ENCODE assay signal across 13 cellular contexts in genomic region chr6:150001295-150001990, GRCh38. TPM values are rescaled to one million over a fixed set of nuclear protein-coding genes. Genes with fewer than 3 reads are reported as not detected.
DNase-seq lines count a peak whose midpoint lies in the region; ATAC-seq and TF ChIP-seq lines count a peak whose summit lies in the region.
"Had no signal": no experiment of that assay in that cellular context is flagged by ENCODE, and none has a peak within 500 bp of the region (broad histone marks: within the 10 kb centered on the region; RNA-seq: fewer than 3 reads in every experiment).

No MANE protein-coding gene starts in this region.

- no peaks in the 10 kb centered on the region for H3K36me3 Mint-ChIP-seq in activated T-cell treated with anti-CD3 and anti-CD28 coated beads, Interleukin-2, amount 50 U/mL, for 4 hours (ENCODE audit: insufficient read depth)
- H3K36me3 Mint-ChIP-seq in stimulated activated effector memory CD8-positive, alpha-beta T cell treated with anti-CD3 and anti-CD28 coated beads, Interleukin-12 subunit alpha, Interleukin-12 subunit beta, amount 100 ng/mL, for 72 hours: peaks cover 11% of the 10 kb centered on the region
- H3K36me3 Mint-ChIP-seq in progenitor cell of endocrine pancreas (ENCODE audit: insufficient read depth): no peaks in the 10 kb centered on the region

- DNase-seq in activated T-cell treated with anti-CD3 and anti-CD28 coated beads, Interleukin-2, amount 50 U/mL, for 4 hours: no peak
- DNase-seq in activated T-cell treated with anti-CD3 and anti-CD28 coated beads for 4 hours (no peak), MV-4-11 (lab: John Stamatoyannopoulos, UW) (peak; percentile 31), progenitor cell of endocrine pancreas (ENCODE audit: low spot score, unreplicated experiment) (no peak), omental fat pad (ENCODE audit: low spot score) (no peak), NCI-H748 (lab: John Stamatoyannopoulos, UW; ENCODE audit: unreplicated experiment) (no peak)
- peak in 1 of 2 donors; percentile 65 for DNase-seq in stimulated activated effector memory CD8-positive, alpha-beta T cell treated with anti-CD3 and anti-CD28 coated beads, Interleukin-12 subunit alpha, Interleukin-12 subunit beta, amount 100 ng/mL, for 72 hours (ENCODE audit: low spot score in 2 of 2)
- DNase-seq: adrenal gland, kidney glomerular epithelial cell, NCI-H748 treated with DMSO at 0.1 percent for 48 hours, pancreas had no signal

- ATAC-seq in activated T-cell treated with anti-CD3 and anti-CD28 coated beads, Interleukin-2, amount 50 U/mL, for 4 hours: peak; percentile 49 to 57
- ATAC-seq in HG02571 (IDR thresholded peaks at IDR 0.05; ENCODE audit: unreplicated experiment): peak; percentile 28
- ATAC-seq in stimulated activated effector memory CD8-positive, alpha-beta T cell treated with anti-CD3 and anti-CD28 coated beads, Interleukin-12 subunit alpha, Interleukin-12 subunit beta, amount 100 ng/mL, for 72 hours: peak; percentile 71
- no peak for ATAC-seq in omental fat pad (ENCODE audit: low FRiP score)
- ATAC-seq: pancreas had no signal

- no peaks in the 10 kb centered on the region for H3K9me3 Mint-ChIP-seq in activated T-cell treated with anti-CD3 and anti-CD28 coated beads, Interleukin-2, amount 50 U/mL, for 4 hours
- H3K9me3 Mint-ChIP-seq in stimulated activated effector memory CD8-positive, alpha-beta T cell treated with anti-CD3 and anti-CD28 coated beads, Interleukin-12 subunit alpha, Interleukin-12 subunit beta, amount 100 ng/mL, for 72 hours: no peaks in the 10 kb centered on the region
- H3K9me3 Mint-ChIP-seq in progenitor cell of endocrine pancreas (ENCODE audit: low read depth): no peaks in the 10 kb centered on the region

- H3K4me3 Mint-ChIP-seq in activated T-cell treated with anti-CD3 and anti-CD28 coated beads, Interleukin-2, amount 50 U/mL, for 4 hours: no peak overlapping the region
- peak overlapping the region; percentile 17 for H3K4me3 Mint-ChIP-seq in stimulated activated effector memory CD8-positive, alpha-beta T cell treated with anti-CD3 and anti-CD28 coated beads, Interleukin-12 subunit alpha, Interleukin-12 subunit beta, amount 100 ng/mL, for 72 hours
- H3K4me3 Mint-ChIP-seq in progenitor cell of endocrine pancreas (ENCODE audit: low read depth): no peak overlapping the region

- H3K4me1 Mint-ChIP-seq in activated T-cell treated with anti-CD3 and anti-CD28 coated beads, Interleukin-2, amount 50 U/mL, for 4 hours (ENCODE audit: low read depth): peaks cover 37% of the 10 kb centered on the region
- peaks cover 55% of the 10 kb centered on the region for H3K4me1 Mint-ChIP-seq in stimulated activated effector memory CD8-positive, alpha-beta T cell treated with anti-CD3 and anti-CD28 coated beads, Interleukin-12 subunit alpha, Interleukin-12 subunit beta, amount 100 ng/mL, for 72 hours
- peaks cover 3% of the 10 kb centered on the region for H3K4me1 Mint-ChIP-seq in progenitor cell of endocrine pancreas (ENCODE audit: low read depth)

- no peak for TF ChIP-seq CTCF in progenitor cell of endocrine pancreas (IDR thresholded peaks at IDR 0.05; ENCODE audit: unreplicated experiment)
- no peak for TF ChIP-seq CTCF in omental fat pad (IDR thresholded peaks at IDR 0.05)

- peaks cover 16% of the 10 kb centered on the region for H3K27me3 Mint-ChIP-seq in activated T-cell treated with anti-CD3 and anti-CD28 coated beads, Interleukin-2, amount 50 U/mL, for 4 hours (ENCODE audit: low read depth)
- H3K27me3 Mint-ChIP-seq in progenitor cell of endocrine pancreas: peaks cover 48% of the 10 kb centered on the region

- H3K27ac Mint-ChIP-seq in stimulated activated effector memory CD8-positive, alpha-beta T cell treated with anti-CD3 and anti-CD28 coated beads, Interleukin-12 subunit alpha, Interleukin-12 subunit beta, amount 100 ng/mL, for 72 hours: no peak overlapping the region
- no peak overlapping the region for H3K27ac Mint-ChIP-seq in progenitor cell of endocrine pancreas

RNA-seq across cellular contexts. Expression of gene RAET1L, which starts 23.9 kb away (rescaled TPM):
- total RNA-seq in activated T-cell treated with anti-CD3 and anti-CD28 coated beads, Interleukin-2, amount 50 U/mL, for 4 hours: not detected
- not detected in 2 replicates for total RNA-seq in progenitor cell of endocrine pancreas
- not detected for total RNA-seq in omental fat pad
- total RNA-seq: adrenal gland, esophagus muscularis mucosa had no signal

RNA-seq across cellular contexts. Expression of gene ULBP1, which starts 37.7 kb away (rescaled TPM):
- total RNA-seq in activated T-cell treated with anti-CD3 and anti-CD28 coated beads, Interleukin-2, amount 50 U/mL, for 4 hours: 1 to 10 TPM in 2 of 3 donors, under 1 TPM in 1; 0.83 to 1.3 (median 1.2) TPM
- total RNA-seq in progenitor cell of endocrine pancreas (0.60 and 0.64 TPM in 2 replicates), omental fat pad (under 1 TPM in 2 of 4 donors, not detected in 2; 0.25 to 0.37 TPM)

RNA-seq across cellular contexts. Expression of gene ULBP2, which starts 59.6 kb away (rescaled TPM):
- total RNA-seq in activated T-cell treated with anti-CD3 and anti-CD28 coated beads, Interleukin-2, amount 50 U/mL, for 4 hours: under 1 TPM; 0.43 to 0.87 (median 0.51) TPM
- total RNA-seq in progenitor cell of endocrine pancreas (not detected in 2 replicates), omental fat pad (1 to 10 TPM in 3 of 4 donors, not detected in 1; 1.1 to 2.5 (median 1.2) TPM)
